23 cellular contexts compared by ENCODE assay signal in the genomic region with DNA sequence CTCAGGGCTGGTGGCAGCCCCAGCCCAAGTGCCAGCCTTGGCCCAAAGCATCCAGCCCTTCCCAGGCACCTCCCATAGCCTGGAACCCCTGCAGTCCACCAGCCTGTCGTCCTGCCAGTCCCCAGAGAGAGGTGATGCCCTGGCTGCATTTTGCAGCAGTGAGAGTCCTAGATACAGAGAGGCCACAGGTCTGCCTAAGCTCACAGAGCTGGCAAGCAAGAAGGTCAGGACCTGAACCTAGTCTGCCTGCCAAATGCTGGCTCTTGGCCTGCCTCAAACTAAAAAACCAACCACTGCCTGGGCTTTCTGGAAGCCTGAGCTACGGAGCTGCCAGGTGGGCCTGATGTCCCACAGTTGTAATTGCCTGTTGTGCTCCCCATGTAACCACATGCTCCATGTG.
DNase-seq lines count a peak whose midpoint lies in the region; ATAC-seq and TF ChIP-seq lines count a peak whose summit lies in the region.
"Had no signal": no experiment of that assay in that cellular context is flagged by ENCODE, and none has a peak within 500 bp of the region (broad histone marks: within the 10 kb centered on the region; RNA-seq: fewer than 3 reads in every experiment).

No MANE protein-coding gene starts in this region.

- H3K27ac Mint-ChIP-seq in dendritic cell treated with granulocyte-macrophage colony-stimulating factor and Interleukin-4, amounts not matched to agents 40 ng/mL and 50 ng/mL, for 4 days, result peak overlapping the region; percentile 16
- H3K27ac Mint-ChIP-seq: CD14-positive monocyte; CD4-positive, alpha-beta T cell; CD8-positive, alpha-beta memory T cell; GM23338 had no signal

- peak overlapping the region; percentile 22 for H3K18ac ChIP-seq in neuronal stem cell (ENCODE audit: low read length)

- no peaks in the 10 kb centered on the region for H3K9me3 Mint-ChIP-seq in dendritic cell treated with granulocyte-macrophage colony-stimulating factor and Interleukin-4, amounts not matched to agents 40 ng/mL and 50 ng/mL, for 4 days
- H3K9me3 Mint-ChIP-seq: CD4-positive, alpha-beta T cell; CD8-positive, alpha-beta memory T cell; GM23338; H9 had no signal

- H4K91ac ChIP-seq in neuronal stem cell (ENCODE audit: low read depth, low read length, poor library complexity), result no peak overlapping the region

- no peak overlapping the region for H3K4ac ChIP-seq in neuronal stem cell (ENCODE audit: low read length)

- no peak for TF ChIP-seq CTCF in left ventricle myocardium inferior (IDR thresholded peaks at IDR 0.05; ENCODE audit: borderline replicate concordance)

- no peak overlapping the region for H2BK5ac ChIP-seq in neuronal stem cell (ENCODE audit: low read length)

- H3K4me1 ChIP-seq in left ventricle myocardium inferior, result peaks cover 11% of the 10 kb centered on the region
- peaks cover 2% of the 10 kb centered on the region for H3K4me1 ChIP-seq in right cardiac atrium (ENCODE audit: control insufficient read depth, insufficient read depth, low read length)
- no peaks in the 10 kb centered on the region for H3K4me1 ChIP-seq in neuronal stem cell (ENCODE audit: control insufficient read depth in 2 of 2, insufficient read depth in 1 of 2, low read depth in 1 of 2, low read length in 2 of 2)
- H3K4me1 ChIP-seq: A549 had no signal

- intact Hi-C loops in Right ventricle myocardium inferior (cut with DNase I) (no loop called here), left cardiac atrium (cut with DNase I) (no loop called here), left ventricle myocardium inferior (cut with micrococcal nuclease) (no loop called here), right cardiac atrium (cut with DNase I) (no loop called here)
- intact Hi-C loops in dendritic cell treated with granulocyte-macrophage colony-stimulating factor and Interleukin-4, amounts not matched to agents 40 ng/mL and 50 ng/mL, for 4 days (cut with micrococcal nuclease), result no loop called here

- peak overlapping the region; percentile 1 for H3K9ac ChIP-seq in neuronal stem cell (ENCODE audit: low read depth, low read length, poor library complexity)
- H3K9ac ChIP-seq: BLaER1 treated with 17β-estradiol and CSF1 and Interleukin-3, amounts not matched to agents 10 nM and 100 nM had no signal

- no peak overlapping the region for H3K14ac ChIP-seq in neuronal stem cell (ENCODE audit: low read length)

- H3K27me3 Mint-ChIP-seq in dendritic cell treated with granulocyte-macrophage colony-stimulating factor and Interleukin-4, amounts not matched to agents 40 ng/mL and 50 ng/mL, for 4 days, result peaks cover 19% of the 10 kb centered on the region

- H2BK15ac ChIP-seq in neuronal stem cell (ENCODE audit: low read length), result no peak overlapping the region

- H3K36me3 ChIP-seq in left ventricle myocardium inferior (no peaks in the 10 kb centered on the region), neuronal stem cell (replicated peaks in 1 of 2; ENCODE audit: control insufficient read depth in 2 of 2, insufficient read depth in 2 of 2, low read length in 2 of 2) (no peaks in the 10 kb centered on the region)
- H3K36me3 ChIP-seq: BE2C; BLaER1 treated with 17β-estradiol and CSF1 and Interleukin-3, amounts not matched to agents 10 nM and 100 nM had no signal

- no peak overlapping the region for H4K8ac ChIP-seq in neuronal stem cell (ENCODE audit: low read depth, low read length)

- H3K4me3 ChIP-seq in left ventricle myocardium inferior, result no peak overlapping the region
- H3K4me3 ChIP-seq in right cardiac atrium (ENCODE audit: low read length), result no peak overlapping the region
- H3K4me3 ChIP-seq in neuronal stem cell (ENCODE audit: low read length in 2 of 2), result no peak overlapping the region
- H3K4me3 ChIP-seq: A549; BLaER1 treated with 17β-estradiol and CSF1 and Interleukin-3, amounts not matched to agents 10 nM and 100 nM; GM23338 had no signal

- no peak overlapping the region for H2BK12ac ChIP-seq in neuronal stem cell (ENCODE audit: low read length)

- H3K27me3 ChIP-seq in left ventricle myocardium inferior (ENCODE audit: low read depth), result peaks cover 64% of the 10 kb centered on the region
- H3K27me3 ChIP-seq in right cardiac atrium (ENCODE audit: control insufficient read depth, insufficient read depth), result no peaks in the 10 kb centered on the region
- peaks cover 0 to 13% (median 0%) of the 10 kb centered on the region in 3 experiments for H3K27me3 ChIP-seq in neuronal stem cell (ENCODE audit: control insufficient read depth in 3 of 3, insufficient read depth in 3 of 3, low read depth in 1 of 3, low read length in 3 of 3)
- H3K27me3 ChIP-seq: BE2C had no signal

- H2BK120ac ChIP-seq in neuronal stem cell (ENCODE audit: low read depth, low read length), result no peak overlapping the region

- 40% methylated on average over 2 of the region's 2 CpGs for WGBS in right cardiac atrium
- no CpG with 5 or more reads among the region's 2 CpGs for WGBS in neuronal stem cell (ENCODE audit: extremely low coverage in 2 of 2, insufficient read length in 2 of 2, insufficient replicate concordance in 1 of 2), 2 donors

- no peak overlapping the region for H3K4me2 ChIP-seq in neuronal stem cell (ENCODE audit: insufficient read depth, low read length, poor library complexity, severe bottlenecking)
- H3K4me2 ChIP-seq: A549, GM23338 had no signal

- H3K4me3 Mint-ChIP-seq in dendritic cell treated with granulocyte-macrophage colony-stimulating factor and Interleukin-4, amounts not matched to agents 40 ng/mL and 50 ng/mL, for 4 days, result no peak overlapping the region
- H3K4me3 Mint-ChIP-seq: CD14-positive monocyte; CD4-positive, alpha-beta T cell; CD8-positive, alpha-beta memory T cell; GM23338; H9 had no signal

- H3K23ac ChIP-seq in neuronal stem cell (ENCODE audit: low read depth, low read length, poor library complexity), result no peak overlapping the region

- H2AFZ ChIP-seq in neuronal stem cell (ENCODE audit: low read length), result no peak overlapping the region
- H2AFZ ChIP-seq: GM23338 had no signal

- H3K9me3 ChIP-seq in left ventricle myocardium inferior (replicated peaks), result no peaks in the 10 kb centered on the region
- no peaks in the 10 kb centered on the region for H3K9me3 ChIP-seq in right cardiac atrium (ENCODE audit: control insufficient read depth, low read length)
- no peaks in the 10 kb centered on the region for H3K9me3 ChIP-seq in neuronal stem cell (replicated peaks in 1 of 2; ENCODE audit: control insufficient read depth in 2 of 2, insufficient read depth in 1 of 2, low read depth in 1 of 2, low read length in 2 of 2)
- H3K9me3 ChIP-seq: A549; BE2C; BLaER1 treated with 17β-estradiol and CSF1 and Interleukin-3, amounts not matched to agents 10 nM and 100 nM had no signal

- no peak overlapping the region for H2AK5ac ChIP-seq in neuronal stem cell (ENCODE audit: low read depth, low read length)

- H3K4me1 Mint-ChIP-seq in dendritic cell treated with granulocyte-macrophage colony-stimulating factor and Interleukin-4, amounts not matched to agents 40 ng/mL and 50 ng/mL, for 4 days (ENCODE audit: low read depth), result peaks cover 34% of the 10 kb centered on the region
- H3K4me1 Mint-ChIP-seq: CD8-positive, alpha-beta memory T cell had no signal

- DNase-seq in Right ventricle myocardium inferior (ENCODE audit: missing footprints), result no peak
- DNase-seq in left cardiac atrium, result no peak
- DNase-seq in left ventricle myocardium inferior, result peak; percentile 20
- no peak for DNase-seq in right cardiac atrium
- DNase-seq in neuronal stem cell (ENCODE audit: low spot score), result no peak
- no peak for DNase-seq in NCI-H446 treated with DMSO at 0.1 percent for 48 hours (lab: John Stamatoyannopoulos, UW)
- DNase-seq: ACHN; AML-193; BE2C; CD4-positive, alpha-beta T cell; CD8-positive, alpha-beta memory T cell; DMS53; DMS79 treated with DMSO at 0.1 percent for 48 hours; GF-D8; H9 had no signal

- no peak overlapping the region for H3K27ac ChIP-seq in left ventricle myocardium inferior (replicated peaks)
- no peak overlapping the region for H3K27ac ChIP-seq in right cardiac atrium (ENCODE audit: low read length)
- H3K27ac ChIP-seq in neuronal stem cell (replicated peaks; ENCODE audit: low read length), result no peak overlapping the region
- H3K27ac ChIP-seq: 22Rv1; A549; BLaER1 treated with 17β-estradiol and CSF1 and Interleukin-3, amounts not matched to agents 10 nM and 100 nM had no signal

- no peaks in the 10 kb centered on the region for H3K36me3 Mint-ChIP-seq in dendritic cell treated with granulocyte-macrophage colony-stimulating factor and Interleukin-4, amounts not matched to agents 40 ng/mL and 50 ng/mL, for 4 days (ENCODE audit: low read depth)
- H3K36me3 Mint-ChIP-seq: CD14-positive monocyte; CD8-positive, alpha-beta memory T cell had no signal

- H3K79me1 ChIP-seq in neuronal stem cell (ENCODE audit: low read depth, low read length), result no peaks in the 10 kb centered on the region

- peak; percentile 72 for ATAC-seq in Right ventricle myocardium inferior
- ATAC-seq in left cardiac atrium, result no peak
- no peak for ATAC-seq in right cardiac atrium
- ATAC-seq in HG03095 (IDR thresholded peaks at IDR 0.05; ENCODE audit: unreplicated experiment), result no peak
- ATAC-seq: GM23338, HCT116 had no signal
